Comparison of ENCODE assay signal across 19 cellular contexts in the genomic region with DNA sequence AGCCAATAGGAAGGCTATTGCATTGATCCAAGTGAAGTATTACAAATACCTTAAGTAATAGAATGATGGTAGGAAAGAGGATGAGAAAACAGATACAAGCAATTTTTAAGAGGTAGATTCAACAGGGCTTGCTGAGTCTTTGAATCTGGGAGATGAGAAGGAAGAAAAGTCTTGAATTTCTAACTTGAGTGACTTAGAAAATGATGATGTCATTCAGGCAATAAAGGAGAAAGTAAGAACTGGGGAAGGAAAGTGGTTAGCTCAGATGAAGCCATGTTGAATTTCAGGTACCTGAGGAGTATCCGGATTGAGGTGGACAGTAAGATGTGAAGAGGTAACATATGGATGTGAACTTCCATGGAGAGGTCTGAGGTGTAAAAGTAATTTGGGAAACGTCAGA. TPM values are rescaled to one million over a fixed set of nuclear protein-coding genes. Genes with fewer than 3 reads are reported as not detected.
DNase-seq lines count a peak whose midpoint lies in the region; ATAC-seq, FAIRE-seq and TF ChIP-seq lines count a peak whose summit lies in the region.
"Had no signal": no experiment of that assay in that cellular context is flagged by ENCODE, and none has a peak within 500 bp of the region (broad histone marks: within the 10 kb centered on the region; RNA-seq: fewer than 3 reads in every experiment).

No MANE protein-coding gene starts in this region.

- H3K36me3 ChIP-seq in HepG2 (replicated peaks in 1 of 2; ENCODE audit: control insufficient read depth in 1 of 2, insufficient read depth in 2 of 2, low read length in 2 of 2) (no peaks in the 10 kb centered on the region), right lobe of liver (no peaks in the 10 kb centered on the region), neutrophil (no peaks in the 10 kb centered on the region)
- H3K36me3 ChIP-seq: BLaER1 treated with 17β-estradiol and CSF1 and Interleukin-3, amounts not matched to agents 10 nM and 100 nM had no signal

- TF ChIP-seq POLR2A in HepG2 (IDR thresholded peaks at IDR 0.05; ENCODE audit: insufficient read depth in 1 of 2, low read depth in 2 of 2, low read length in 2 of 2) (no peak), right lobe of liver (IDR thresholded peaks at IDR 0.05) (no peak)

- TF ChIP-seq CTCF in HepG2 (CRISPR knock-in tag; IDR thresholded peaks at IDR 0.05) (no peak), right lobe of liver (IDR thresholded peaks at IDR 0.05) (no peak), neutrophil (IDR thresholded peaks at IDR 0.05) (no peak)

- H3K4me3 ChIP-seq in HepG2 (replicated peaks in 1 of 3; ENCODE audit: insufficient read depth in 1 of 3, low read depth in 2 of 3, low read length in 3 of 3) (no peak overlapping the region), right lobe of liver (no peak overlapping the region), neutrophil (ENCODE audit: low read depth in 1 of 2, low read length in 1 of 2) (no peak overlapping the region)
- H3K4me3 ChIP-seq: A549; BLaER1 treated with 17β-estradiol and CSF1 and Interleukin-3, amounts not matched to agents 10 nM and 100 nM had no signal

- no peaks in the 10 kb centered on the region for H4K20me1 ChIP-seq in HepG2 (ENCODE audit: insufficient read depth, low read length)
- H4K20me1 ChIP-seq: BLaER1 treated with 17β-estradiol and CSF1 and Interleukin-3, amounts not matched to agents 10 nM and 100 nM had no signal

- H3K27ac ChIP-seq in HepG2 (ENCODE audit: extremely low read length, insufficient read depth, low read length): no peak overlapping the region
- H3K27ac ChIP-seq in right lobe of liver: no peak overlapping the region
- H3K27ac ChIP-seq in neutrophil: peak overlapping the region; percentile 10
- H3K27ac ChIP-seq: 22Rv1; A549; BLaER1 treated with 17β-estradiol and CSF1 and Interleukin-3, amounts not matched to agents 10 nM and 100 nM; C4-2B had no signal

- H2AFZ ChIP-seq in HepG2 (ENCODE audit: low read length): no peak overlapping the region

- TF ChIP-seq EP300 in HepG2 (IDR thresholded peaks at IDR 0.05; ENCODE audit: low read depth in 2 of 2, low read length in 2 of 2): no peak
- TF ChIP-seq EP300 in HepG2 (CRISPR knock-in tag; IDR thresholded peaks at IDR 0.05; ENCODE audit: borderline replicate concordance): no peak

- no peak for ATAC-seq in HepG2
- no peak for ATAC-seq in right lobe of liver
- ATAC-seq: A549; CD8-positive, alpha-beta T cell had no signal

- no peaks in the 10 kb centered on the region for H3K79me2 ChIP-seq in HepG2 (ENCODE audit: insufficient read depth, low read length)

- in situ Hi-C loops in HepG2 (cut with HindIII; ENCODE audit: extremely low pct_ligation_motif_present, low pct_unique_long_range_greater_than_20kb): loop anchor here (5.0 kb wide), 1 partner anchor 296 kb away; no protein-coding TSS in a partner anchor

- H3K9ac ChIP-seq in HepG2 (ENCODE audit: insufficient read depth, low read depth, low read length): no peak overlapping the region
- H3K9ac ChIP-seq: BLaER1 treated with 17β-estradiol and CSF1 and Interleukin-3, amounts not matched to agents 10 nM and 100 nM had no signal

- H3K4me2 ChIP-seq in HepG2 (ENCODE audit: low read depth, low read length): no peak overlapping the region
- H3K4me2 ChIP-seq: A549; BLaER1 treated with 17β-estradiol and CSF1 and Interleukin-3, amounts not matched to agents 10 nM and 100 nM had no signal

- CTCF ChIA-PET in HepG2 (lab: Yijun Ruan, JAX; ENCODE audit: low intra/inter-chr PET ratio, low total read pairs): no interaction called here

- no TSS peak for BruUV-seq in HepG2 (replicated peaks; lab: Mats Ljungman, UMichigan)

- H3K9me3 ChIP-seq in HepG2 (ENCODE audit: low read length) (no peaks in the 10 kb centered on the region), right lobe of liver (no peaks in the 10 kb centered on the region), neutrophil (no peaks in the 10 kb centered on the region)
- H3K9me3 ChIP-seq: A549; BLaER1 treated with 17β-estradiol and CSF1 and Interleukin-3, amounts not matched to agents 10 nM and 100 nM; Caco-2 had no signal

- WGBS in HepG2 (ENCODE audit: low lambda C conversion rate): 33% methylated on average over 2 of the region's 2 CpGs
- 78% methylated on average over 2 of the region's 2 CpGs for WGBS in right lobe of liver (ENCODE audit: insufficient coverage, low coverage, low lambda C conversion rate, missing lambda C conversion rate)

- POLR2A ChIA-PET in HepG2 (lab: Yijun Ruan, JAX): no interaction called here

- no peak for TF ChIP-seq RAD21 in HepG2 (CRISPR knock-in tag; IDR thresholded peaks at IDR 0.05)

- DNase-seq in HepG2 (ENCODE audit: low spot score) (no peak), right lobe of liver (no peak), NCI-H446 (lab: John Stamatoyannopoulos, UW) (no peak)
- DNase-seq in activated CD4-positive, CD25-positive, alpha-beta regulatory T cell (lab: John Stamatoyannopoulos, UW): no peak
- DNase-seq: Caco-2; Calu3; CD4-positive, alpha-beta T cell; CD8-positive, alpha-beta T cell; DMS79 treated with DMSO at 0.1 percent for 48 hours; GF-D8 had no signal

- H3K27me3 ChIP-seq in HepG2 (ENCODE audit: control insufficient read depth in 1 of 2, insufficient read depth in 2 of 2, low read length in 2 of 2) (no peaks in the 10 kb centered on the region), right lobe of liver (no peaks in the 10 kb centered on the region), neutrophil (no peaks in the 10 kb centered on the region)
- H3K27me3 ChIP-seq: BLaER1 treated with 17β-estradiol and CSF1 and Interleukin-3, amounts not matched to agents 10 nM and 100 nM had no signal

- intact Hi-C loops in HepG2 (cut with micrococcal nuclease; ENCODE audit: unreplicated experiment): loop anchor here (5.0 kb wide), 1 partner anchor 126 kb away; no protein-coding TSS in a partner anchor
- intact Hi-C loops in right lobe of liver (cut with DNase I): no loop called here

- no peak for FAIRE-seq in HepG2 (lab: Jason Lieb, UNC)
- FAIRE-seq: A549, D721Med, G401.6, GM12892, GM18507 had no signal

- H3K4me1 ChIP-seq in HepG2 (ENCODE audit: insufficient read depth, low read length) (peaks cover 20% of the 10 kb centered on the region; the same call in 1 of the 2 replicates), right lobe of liver (no peaks in the 10 kb centered on the region), neutrophil (ENCODE audit: control insufficient read depth in 1 of 2, insufficient read depth in 1 of 2, low read depth in 1 of 2, low read length in 1 of 2) (peaks cover 26 to 29% of the 10 kb centered on the region in 2 experiments)
- H3K4me1 ChIP-seq: A549, Caco-2 had no signal

TF ChIP-seq in HepG2, 621 proteins besides CTCF, POLR2A, EP300 and RAD21 (continues in another document):
- TF ChIP-seq ATF7 (IDR thresholded peaks at IDR 0.05) (peak; percentile 94), ATF7 (CRISPR knock-in tag; IDR thresholded peaks at IDR 0.05) (no peak), ZNF121 (CRISPR knock-in tag; IDR thresholded peaks at IDR 0.05) (no peak), TRIM22 (IDR thresholded peaks at IDR 0.05) (no peak), ZNF460 (CRISPR knock-in tag; IDR thresholded peaks at IDR 0.05; ENCODE audit: borderline replicate concordance) (no peak), ATRX (CRISPR knock-in tag; IDR thresholded peaks at IDR 0.05; ENCODE audit: borderline replicate concordance) (no peak), CREB1 (IDR thresholded peaks at IDR 0.05) (0 out of 2 replicates have a peak, but pooled peaks have one; percentile 24), CREB1 (CRISPR knock-in tag; IDR thresholded peaks at IDR 0.05) (no peak)

RNA-seq across cellular contexts. Expression of gene FRY, which starts 15.5 kb away (rescaled TPM):
- total RNA-seq in HepG2 (2016; rRNA removed; fragmentation: Illumina TruSeq; extraction: Trizol) (8.2 and 14.8 TPM in 2 replicates), right lobe of liver (100 to 1,000 TPM in 1 of 6 experiments, 10 to 100 TPM in 5; 16.1 to 106 (median 35.7) TPM)
- total RNA-seq in HepG2 (2016; cell fraction: cytosol; rRNA removed; fragmentation: Illumina TruSeq; extraction: Trizol; ENCODE audit: low read depth): 0.79 and 2.0 TPM in 2 replicates
- 8.5 and 12.8 TPM in 2 replicates for total RNA-seq in HepG2 (2016; cell fraction: insoluble cytoplasmic fraction; rRNA removed; fragmentation: Illumina TruSeq; extraction: Trizol)
- total RNA-seq in HepG2 (2016; cell fraction: membrane; rRNA removed; fragmentation: Illumina TruSeq; extraction: Trizol): 3.9 and 4.5 TPM in 2 replicates
- 17.8 and 23.0 TPM in 2 replicates for total RNA-seq in HepG2 (2016; cell fraction: nucleus; rRNA removed; fragmentation: Illumina TruSeq; extraction: Trizol)
- 13.1 and 14.6 TPM in 2 replicates for polyA plus RNA-seq in HepG2 (2011; rRNA removed)
- polyA plus RNA-seq in HepG2 (2011; cell fraction: cytosol; rRNA removed): 9.9 and 10.4 TPM in 2 replicates
- 29.4 and 34.8 TPM in 2 replicates for polyA plus RNA-seq in HepG2 (2011; cell fraction: nucleus; rRNA removed)
- polyA plus RNA-seq in HepG2 (2012): 9.7 and 12.6 TPM in 2 replicates
- 0.15 and 0.58 TPM in 2 replicates for polyA plus RNA-seq in HepG2 (2016; cell fraction: cytosol; fragmentation: Illumina TruSeq; extraction: Trizol; ENCODE audit: low read depth)
- 5.1 and 9.9 TPM in 2 replicates for polyA plus RNA-seq in HepG2 (2016; cell fraction: insoluble cytoplasmic fraction; fragmentation: Illumina TruSeq; extraction: Trizol; ENCODE audit: low read depth)
- 0.74 and 1.2 TPM in 2 replicates for polyA plus RNA-seq in HepG2 (2016; cell fraction: membrane; fragmentation: Illumina TruSeq; extraction: Trizol; ENCODE audit: low read depth)
- 12.9 and 13.2 TPM in 2 replicates for polyA plus RNA-seq in HepG2 (2016; cell fraction: nucleus; fragmentation: Illumina TruSeq; extraction: Trizol; ENCODE audit: insufficient read depth, low read depth)
- polyA minus RNA-seq in HepG2 (2011; rRNA and poly(A)+ RNA removed; ENCODE audit: low replicate concordance): 0.94 and 34.8 TPM in 2 replicates
- 19.9 and 22.5 TPM in 2 replicates for polyA minus RNA-seq in HepG2 (2011; cell fraction: cytosol; rRNA and poly(A)+ RNA removed)
- 96.2 and 115 TPM in 2 replicates for polyA minus RNA-seq in HepG2 (2011; cell fraction: nucleus; rRNA and poly(A)+ RNA removed)
